ENCODE assay signal across 11 cellular contexts in the genomic region with DNA sequence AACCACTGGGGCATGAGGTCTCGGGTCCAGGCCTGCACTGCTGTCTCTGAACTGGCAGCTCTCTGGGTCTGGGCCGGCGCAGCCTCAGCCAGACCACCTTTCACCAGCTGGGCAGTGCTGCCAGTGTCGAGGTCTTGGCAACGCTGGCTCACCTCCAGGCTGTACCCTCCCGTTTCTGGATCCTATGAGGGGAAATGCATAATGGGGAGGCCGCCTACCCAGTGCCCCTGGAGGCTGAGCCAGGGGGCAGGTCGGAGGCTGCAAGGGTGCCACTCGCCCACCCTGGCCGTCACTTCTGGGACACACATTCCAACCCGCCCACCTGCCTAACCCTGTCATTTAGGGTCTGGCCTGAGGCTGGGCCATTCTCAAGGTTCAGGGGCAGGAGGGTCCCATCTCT. TPM values are rescaled to one million over a fixed set of nuclear protein-coding genes. Genes with fewer than 3 reads are reported as not detected.
"Had no signal": no experiment of that assay in that cellular context is flagged by ENCODE, and none has a peak within 500 bp of the region (broad histone marks: within the 10 kb centered on the region; RNA-seq: fewer than 3 reads in every experiment).

No MANE protein-coding gene starts in this region.

- DNase-seq: amniotic stem cell; esophagus squamous epithelium; naive thymus-derived CD8-positive, alpha-beta T cell; occipital lobe; stimulated activated CD4-positive, alpha-beta T cell treated with anti-CD3 and anti-CD28 coated beads, Interleukin-2, amount 100 ng/mL, for 48 hours; stimulated activated naive CD4-positive, alpha-beta T cell; transverse colon had no signal

- H3K27ac ChIP-seq: coronary artery, esophagus squamous epithelium, SK-N-MC, transverse colon had no signal

- H3K9me3 ChIP-seq: esophagus squamous epithelium, transverse colon had no signal

- H3K4me3 ChIP-seq: coronary artery, esophagus squamous epithelium, SK-N-MC, transverse colon had no signal

- ATAC-seq: activated T-helper 17 cell treated with anti-CD3 and anti-CD28 coated beads, Interleukin-2, amount 50 U/mL, for 72 hours; naive thymus-derived CD8-positive, alpha-beta T cell had no signal

- H3K36me3 ChIP-seq: esophagus squamous epithelium, transverse colon had no signal

- H3K4me1 ChIP-seq: transverse colon had no signal

RNA-seq across cellular contexts. Expression of a gene that starts 24.6 kb away (rescaled TPM):
- total RNA-seq: fibroblast of villous mesenchyme; naive thymus-derived CD8-positive, alpha-beta T cell had no signal
